Comparison of ENCODE assay signal across 18 cellular contexts in genomic region chr10:30858499-30858898, GRCh38.
DNase-seq lines count a peak whose midpoint lies in the region; ATAC-seq and TF ChIP-seq lines count a peak whose summit lies in the region.
"Had no signal": no experiment of that assay in that cellular context is flagged by ENCODE, and none has a peak within 500 bp of the region (broad histone marks: within the 10 kb centered on the region; RNA-seq: fewer than 3 reads in every experiment).

No MANE protein-coding gene starts in this region.

- H4K20me1 ChIP-seq in GM23248 (ENCODE audit: insufficient read depth): no peaks in the 10 kb centered on the region

- peaks cover 33% of the 10 kb centered on the region for H3K4me1 ChIP-seq in GM23248 (ENCODE audit: insufficient read depth)
- peaks cover 2% of the 10 kb centered on the region for H3K4me1 ChIP-seq in right cardiac atrium (ENCODE audit: control insufficient read depth, insufficient read depth, low read length)
- peaks cover 7 to 27% (median 22%) of the 10 kb centered on the region in 3 donors for H3K4me1 ChIP-seq in skeletal muscle tissue (ENCODE audit: control insufficient read depth in 3 of 3, insufficient read depth in 3 of 3, low read length in 3 of 3)
- no peaks in the 10 kb centered on the region for H3K4me1 ChIP-seq in CD4-positive, alpha-beta memory T cell (ENCODE audit: insufficient read depth, low read length)

- peak; percentile 31 for DNase-seq in GM23248
- DNase-seq in endothelial cell (ENCODE audit: low spot score): no peak
- no peak for DNase-seq in right cardiac atrium
- no peak for DNase-seq in NCI-H146 (lab: John Stamatoyannopoulos, UW)
- DNase-seq in CD4-positive, alpha-beta memory T cell: no peak
- no peak for DNase-seq in stimulated activated CD4-positive, alpha-beta T cell treated with anti-CD3 and anti-CD28 coated beads, Interleukin-15, amount 100 ng/mL, for 24 hours
- DNase-seq: activated CD8-positive, alpha-beta T cell treated with anti-CD3 and anti-CD28 coated beads for 36 hours; activated T-cell treated with anti-CD3 and anti-CD28 coated beads, Interleukin-2, amount 50 U/mL, for 48 hours; CD8-positive, alpha-beta memory T cell; cerebellar nuclear complex; islet precursor cell; RPMI8226; SW 1271 had no signal

- no peak overlapping the region for H3K9ac ChIP-seq in GM23248
- H3K9ac ChIP-seq in skeletal muscle tissue (ENCODE audit: low read depth in 1 of 3, low read length in 3 of 3): peak overlapping the region in 1 of 3 donors; percentile 4

- WGBS in GM23248 (ENCODE audit: low coverage in 1 of 2, low lambda C conversion rate in 2 of 2, missing lambda C conversion rate in 2 of 2), 2 experiments: 11 to 16% methylated on average over 2 of the region's 2 CpGs
- WGBS in right cardiac atrium: 43% methylated on average over 2 of the region's 2 CpGs

- TF ChIP-seq CTCF in endothelial cell (IDR thresholded peaks at IDR 0.05; ENCODE audit: unreplicated experiment): no peak

- intact Hi-C loops in right cardiac atrium (cut with DNase I): no loop called here
- intact Hi-C loops in CD4-positive, alpha-beta memory T cell (cut with micrococcal nuclease): no loop called here

- no peak overlapping the region for H2AFZ ChIP-seq in GM23248

- no peaks in the 10 kb centered on the region for H3K9me2 ChIP-seq in GM23248 (ENCODE audit: insufficient read depth)

- peak overlapping the region; percentile 35 for H3K4me3 Mint-ChIP-seq in endothelial cell (ENCODE audit: unreplicated experiment)
- no peak overlapping the region for H3K4me3 Mint-ChIP-seq in CD4-positive, alpha-beta memory T cell
- H3K4me3 Mint-ChIP-seq: activated CD8-positive, alpha-beta T cell treated with anti-CD3 and anti-CD28 coated beads for 36 hours; activated naive CD8-positive, alpha-beta T cell; CD8-positive, alpha-beta memory T cell had no signal

- no peak overlapping the region for H3K4me2 ChIP-seq in GM23248 (ENCODE audit: unreplicated experiment)
- H3K4me2 ChIP-seq: smooth muscle cell had no signal

- H3K79me2 ChIP-seq in GM23248 (ENCODE audit: insufficient read depth): no peaks in the 10 kb centered on the region

- peaks cover 27% of the 10 kb centered on the region for H3F3A ChIP-seq in GM23248 (ENCODE audit: insufficient read depth)

- POLR2A ChIA-PET in CD4-positive, alpha-beta memory T cell (lab: Charles Lee; ENCODE audit: partially characterized antibody): no interaction called here

- peak; percentile 53 to 86 for ATAC-seq in right cardiac atrium
- no peak for ATAC-seq in GM21515 (IDR thresholded peaks at IDR 0.05; ENCODE audit: unreplicated experiment)
- ATAC-seq: activated CD8-positive, alpha-beta T cell treated with anti-CD3 and anti-CD28 coated beads for 36 hours; GM12878 had no signal

- H3K27ac ChIP-seq in GM23248 (no peak overlapping the region), right cardiac atrium (ENCODE audit: low read length) (peak overlapping the region; percentile 37), skeletal muscle tissue (ENCODE audit: low read depth, low read length) (peak overlapping the region; percentile 53)
- no peak overlapping the region for H3K27ac ChIP-seq in CD4-positive, alpha-beta memory T cell (ENCODE audit: low read depth, low read length)

- H3K27me3 ChIP-seq in GM23248 (replicated peaks; ENCODE audit: insufficient read depth): no peaks in the 10 kb centered on the region
- no peaks in the 10 kb centered on the region for H3K27me3 ChIP-seq in right cardiac atrium (ENCODE audit: control insufficient read depth, insufficient read depth)
- H3K27me3 ChIP-seq in skeletal muscle tissue (ENCODE audit: control insufficient read depth in 3 of 3, insufficient read depth in 3 of 3, low read length in 3 of 3): no peaks in the 10 kb centered on the region
- H3K27me3 ChIP-seq in CD4-positive, alpha-beta memory T cell (ENCODE audit: insufficient read depth, low read length): no peaks in the 10 kb centered on the region

- peaks cover 66% of the 10 kb centered on the region for H3K4me1 Mint-ChIP-seq in endothelial cell (ENCODE audit: unreplicated experiment)
- H3K4me1 Mint-ChIP-seq in CD4-positive, alpha-beta memory T cell: no peaks in the 10 kb centered on the region
- H3K4me1 Mint-ChIP-seq: CD8-positive, alpha-beta memory T cell had no signal

- H3K4me3 ChIP-seq in GM23248 (no peak overlapping the region), right cardiac atrium (ENCODE audit: low read length) (no peak overlapping the region), skeletal muscle tissue (ENCODE audit: low read length in 3 of 3) (no peak overlapping the region)
- H3K4me3 ChIP-seq in CD4-positive, alpha-beta memory T cell (ENCODE audit: low read length in 2 of 2): no peak overlapping the region
- H3K4me3 ChIP-seq: GM12878, smooth muscle cell had no signal

- CTCF ChIA-PET in CD4-positive, alpha-beta memory T cell (lab: Charles Lee; ENCODE audit: partially characterized antibody): no interaction called here

- H3K27ac Mint-ChIP-seq in endothelial cell (ENCODE audit: unreplicated experiment): peak overlapping the region; percentile 98
- peak overlapping the region in 1 of 7 donors; percentile 13 for H3K27ac Mint-ChIP-seq in CD4-positive, alpha-beta memory T cell
- H3K27ac Mint-ChIP-seq: activated CD8-positive, alpha-beta T cell treated with anti-CD3 and anti-CD28 coated beads for 36 hours; activated naive CD8-positive, alpha-beta T cell had no signal

- in situ Hi-C loops in GM23248 (cut with MboI): no loop called here

- no peaks in the 10 kb centered on the region for H3K36me3 ChIP-seq in GM23248 (ENCODE audit: low read depth)
- no peaks in the 10 kb centered on the region for H3K36me3 ChIP-seq in skeletal muscle tissue (ENCODE audit: control insufficient read depth in 3 of 3, insufficient read depth in 3 of 3, low read length in 3 of 3)
- no peaks in the 10 kb centered on the region for H3K36me3 ChIP-seq in CD4-positive, alpha-beta memory T cell (ENCODE audit: insufficient read depth, low read length)

- H3K36me3 Mint-ChIP-seq in endothelial cell (ENCODE audit: low read depth, unreplicated experiment): no peaks in the 10 kb centered on the region
- no peaks in the 10 kb centered on the region for H3K36me3 Mint-ChIP-seq in CD4-positive, alpha-beta memory T cell

- no peaks in the 10 kb centered on the region for H3K27me3 Mint-ChIP-seq in endothelial cell (ENCODE audit: unreplicated experiment)
- no peaks in the 10 kb centered on the region for H3K27me3 Mint-ChIP-seq in CD4-positive, alpha-beta memory T cell
- H3K27me3 Mint-ChIP-seq: activated CD8-positive, alpha-beta T cell treated with anti-CD3 and anti-CD28 coated beads for 36 hours; activated naive CD8-positive, alpha-beta T cell; CD8-positive, alpha-beta memory T cell had no signal

- H3K9me3 Mint-ChIP-seq in endothelial cell (ENCODE audit: unreplicated experiment): no peaks in the 10 kb centered on the region
- no peaks in the 10 kb centered on the region for H3K9me3 Mint-ChIP-seq in CD4-positive, alpha-beta memory T cell
- H3K9me3 Mint-ChIP-seq: activated CD8-positive, alpha-beta T cell treated with anti-CD3 and anti-CD28 coated beads for 36 hours; CD8-positive, alpha-beta memory T cell had no signal

- H3K9me3 ChIP-seq in GM23248 (ENCODE audit: low read depth) (no peaks in the 10 kb centered on the region), right cardiac atrium (ENCODE audit: control insufficient read depth, low read length) (no peaks in the 10 kb centered on the region), skeletal muscle tissue (ENCODE audit: control insufficient read depth in 3 of 3, low read length in 3 of 3) (no peaks in the 10 kb centered on the region)
- H3K9me3 ChIP-seq in CD4-positive, alpha-beta memory T cell (ENCODE audit: control insufficient read depth in 1 of 2, low read length in 2 of 2): no peaks in the 10 kb centered on the region

Comparison
In these comparisons a context has a peak if more than half of its experiments do, and no peak if none do; other contexts are left out.
1. H3K27ac ChIP-seq: peak in right cardiac atrium (single experiment) and skeletal muscle tissue (single experiment); none in GM23248 (single experiment) and CD4-positive, alpha-beta memory T cell (single experiment).